Comparison of ENCODE assay signal across 8 cellular contexts in the genomic region with DNA sequence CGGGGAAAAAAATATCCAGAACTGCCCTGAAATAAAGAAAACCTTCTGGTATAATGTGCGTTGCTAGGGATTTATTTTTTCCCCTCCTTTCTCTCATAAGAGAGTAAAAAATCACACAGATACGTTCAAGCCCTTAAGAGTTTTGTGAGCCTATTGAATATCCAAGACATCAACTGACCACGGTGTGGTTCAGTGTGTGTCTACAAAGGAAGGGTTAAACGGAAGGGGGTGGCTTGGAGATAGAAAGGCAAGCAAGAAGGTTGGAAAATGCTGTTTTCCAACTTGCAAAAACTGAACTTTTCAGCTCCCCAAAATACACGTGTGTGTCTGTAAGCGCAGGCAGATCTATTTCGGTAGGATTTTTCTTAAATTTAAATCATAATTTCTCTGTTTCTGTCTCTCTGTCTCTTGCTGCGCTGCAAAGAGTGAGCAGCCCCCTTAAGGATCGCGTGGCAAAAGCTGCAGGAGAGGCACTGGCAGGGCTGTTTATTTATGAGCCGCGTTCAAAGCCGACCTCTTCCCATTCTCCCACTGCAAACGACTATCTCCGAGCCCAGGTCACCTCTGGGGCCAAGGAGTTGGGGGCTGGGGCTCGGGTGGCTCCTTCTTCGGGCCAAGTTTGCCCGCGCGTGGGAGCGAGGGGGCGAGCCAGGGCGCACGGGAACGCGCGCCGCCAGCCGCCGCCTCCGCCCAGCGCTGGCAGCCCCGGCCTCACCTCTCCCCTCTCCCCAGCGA. TPM values are rescaled to one million over a fixed set of nuclear protein-coding genes. Genes with fewer than 3 reads are reported as not detected.
DNase-seq lines count a peak whose midpoint lies in the region; ATAC-seq, FAIRE-seq and TF ChIP-seq lines count a peak whose summit lies in the region.

No MANE protein-coding gene starts in this region.

- H3K4me1 ChIP-seq in ACC112 (ENCODE audit: control insufficient read depth, insufficient read depth, low read length, unreplicated experiment) (peaks cover 18% of the 10 kb centered on the region), keratinocyte (ENCODE audit: control insufficient read depth, extremely low read depth, insufficient read depth, low read length) (peaks cover 18% of the 10 kb centered on the region)

- H3K4me1 Mint-ChIP-seq in type B pancreatic cell (ENCODE audit: unreplicated experiment), result peaks cover 29% of the 10 kb centered on the region

- H3K36me3 Mint-ChIP-seq in type B pancreatic cell, result peaks cover 11% of the 10 kb centered on the region

- FAIRE-seq in keratinocyte (lab: Jason Lieb, UNC), result no peak

- peak; percentile 36 for DNase-seq in T1000 (lab: John Stamatoyannopoulos, UW)
- DNase-seq in keratinocyte (ENCODE audit: low read depth, low spot score), result no peak
- DNase-seq in type B pancreatic cell (ENCODE audit: extremely low spot score, unreplicated experiment), result no peak
- DNase-seq in HT-29 (ENCODE audit: low spot score), result no peak
- no peak for DNase-seq in GM20000 (ENCODE audit: low spot score)

- no peaks in the 10 kb centered on the region for H3K9me3 Mint-ChIP-seq in type B pancreatic cell

- ATAC-seq in GM21381 (IDR thresholded peaks at IDR 0.05; ENCODE audit: unreplicated experiment), result peak; percentile 9
- no peak for ATAC-seq in HG03108 (IDR thresholded peaks at IDR 0.05; ENCODE audit: unreplicated experiment)

- H3K27ac ChIP-seq in ACC112 (ENCODE audit: low read depth, low read length) (peak overlapping the region; percentile 6; the same call in 1 of the 2 replicates), keratinocyte (ENCODE audit: control insufficient read depth, insufficient read depth, low read length) (no peak overlapping the region)

- dilution Hi-C loops in keratinocyte (cut with MboI; ENCODE audit: extremely low pct_ligation_motif_present, low sequenced_read_pairs), result no loop called here

- H3K79me2 ChIP-seq in ACC112 (ENCODE audit: control insufficient read depth, insufficient read depth, low read length, unreplicated experiment), result peaks cover 42% of the 10 kb centered on the region
- H3K79me2 ChIP-seq in keratinocyte (ENCODE audit: control insufficient read depth, insufficient read depth, low read length), result peaks cover 38% of the 10 kb centered on the region

- no peaks in the 10 kb centered on the region for H3K9me3 ChIP-seq in keratinocyte (ENCODE audit: control insufficient read depth, low read depth, low read length)

- H3K27me3 ChIP-seq in ACC112 (ENCODE audit: insufficient read depth, low read length) (no peaks in the 10 kb centered on the region), keratinocyte (ENCODE audit: control insufficient read depth, extremely low read depth, insufficient read depth, low read length) (no peaks in the 10 kb centered on the region)

- H4K20me1 ChIP-seq in keratinocyte (ENCODE audit: control insufficient read depth, extremely low read depth, insufficient read depth, low read length), result no peaks in the 10 kb centered on the region

- H3K27ac Mint-ChIP-seq in type B pancreatic cell, result peak overlapping the region; percentile 40

- H2AFZ ChIP-seq in ACC112 (ENCODE audit: low read length, unreplicated experiment) (peak overlapping the region; percentile 55), keratinocyte (ENCODE audit: control insufficient read depth, low read length) (peak overlapping the region; percentile 79)

- H3K9me1 ChIP-seq in keratinocyte (ENCODE audit: control insufficient read depth, extremely low read depth, insufficient read depth, low read length), result no peaks in the 10 kb centered on the region

- peaks cover 54% of the 10 kb centered on the region for H3K27me3 Mint-ChIP-seq in type B pancreatic cell

- H3K9ac ChIP-seq in keratinocyte (ENCODE audit: control insufficient read depth, extremely low read depth, insufficient read depth, low read length), result peak overlapping the region; percentile 81

- H3K36me3 ChIP-seq in ACC112 (ENCODE audit: insufficient read depth, low read length), result no peaks in the 10 kb centered on the region
- H3K36me3 ChIP-seq in keratinocyte (ENCODE audit: control insufficient read depth in 2 of 2, extremely low read depth in 1 of 2, insufficient read depth in 2 of 2, low read length in 2 of 2), result no peaks in the 10 kb centered on the region

- TF ChIP-seq CTCF in keratinocyte (optimal IDR thresholded peaks at IDR 0.05 in 1 of 3, IDR thresholded peaks at IDR 0.05 in 1 of 3, conservative IDR thresholded peaks at IDR 0.05 in 1 of 3; ENCODE audit: extremely low read depth in 1 of 3, insufficient read depth in 2 of 3, low read length in 3 of 3) (peak in 1 of 3 experiments; percentile 6), type B pancreatic cell (conservative IDR thresholded peaks at IDR 0.05) (no peak), GM20000 (IDR thresholded peaks at IDR 0.05; ENCODE audit: extremely low read depth, missing control alignments) (no peak)

- H3K4me3 ChIP-seq in ACC112 (ENCODE audit: low read depth, low read length) (peak overlapping the region; percentile 88), keratinocyte (ENCODE audit: control insufficient read depth in 2 of 3, extremely low read depth in 1 of 3, insufficient read depth in 2 of 3, low read depth in 1 of 3, low read length in 3 of 3) (peak overlapping the region; percentile 62 to 90 (median 73))

- H3K4me2 ChIP-seq in keratinocyte (ENCODE audit: control insufficient read depth, extremely low read depth, insufficient read depth, low read depth, low read length), result peak overlapping the region; percentile 83

- H3K4me3 Mint-ChIP-seq in type B pancreatic cell, result peak overlapping the region; percentile 99

RNA-seq across cellular contexts. Expression of gene SLIT2, which starts 0.5 kb away (rescaled TPM):
- polyA plus RNA-seq in keratinocyte, result 1.9 to 12.8 TPM (median 7.5 TPM) in 3 replicates
- 3.0 TPM for polyA plus RNA-seq in keratinocyte (2011; ENCODE audit: low read depth)
- 1.2 and 2.3 TPM in 2 replicates for polyA plus RNA-seq in keratinocyte (2011; cell fraction: cytosol; rRNA removed)
- polyA plus RNA-seq in keratinocyte (2011; cell fraction: nucleus; rRNA removed), result 8.6 and 11.9 TPM in 2 replicates
- polyA plus RNA-seq in keratinocyte (2012; ENCODE audit: low replicate concordance), result 1.1 and 10.8 TPM in 2 replicates
- polyA minus RNA-seq in keratinocyte, result 4.1 to 20.6 TPM (median 14.7 TPM) in 3 replicates
- polyA minus RNA-seq in keratinocyte (2011; cell fraction: cytosol; rRNA and poly(A)+ RNA removed), result 2.7 TPM
- polyA minus RNA-seq in keratinocyte (2011; cell fraction: nucleus; rRNA and poly(A)+ RNA removed), result 22.4 and 27.6 TPM in 2 replicates
- 7.4 and 105 TPM in 2 replicates for total RNA-seq in type B pancreatic cell (ENCODE audit: low replicate concordance)
- not detected in 2 replicates for total RNA-seq in HT-29 (2014; rRNA removed; shearing (Covaris generic))
